Comparison of ENCODE assay signal across 1 cellular context in the genomic region with DNA sequence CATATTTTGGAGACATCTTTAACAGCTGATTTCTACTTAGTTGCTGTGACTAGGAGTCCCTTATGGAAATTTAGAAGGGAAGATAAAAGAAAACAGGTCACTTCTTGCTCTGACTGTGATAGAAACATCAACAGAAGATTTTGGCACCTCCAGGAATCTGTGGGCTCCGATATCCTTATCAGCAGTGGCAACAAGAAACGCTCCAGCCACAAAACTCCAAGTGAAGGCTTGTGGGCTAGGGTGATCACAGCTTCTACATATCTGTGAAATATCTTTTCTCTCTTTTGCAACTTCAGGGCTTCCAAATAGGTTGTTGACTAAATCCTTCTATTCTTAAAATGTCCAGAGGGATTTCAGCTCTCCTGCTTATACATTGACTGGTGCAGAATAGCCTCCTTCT.
A peak's percentile ranks its signal among the peaks of the same experiment; 100 is the strongest.
TF ChIP-seq lines count a peak whose summit lies in the region.

No MANE protein-coding gene starts in this region.

TF ChIP-seq in K562, 482 proteins besides CTCF, POLR2A, EP300 and RAD21 (continued from another document):
- TF ChIP-seq, protein P1, sequence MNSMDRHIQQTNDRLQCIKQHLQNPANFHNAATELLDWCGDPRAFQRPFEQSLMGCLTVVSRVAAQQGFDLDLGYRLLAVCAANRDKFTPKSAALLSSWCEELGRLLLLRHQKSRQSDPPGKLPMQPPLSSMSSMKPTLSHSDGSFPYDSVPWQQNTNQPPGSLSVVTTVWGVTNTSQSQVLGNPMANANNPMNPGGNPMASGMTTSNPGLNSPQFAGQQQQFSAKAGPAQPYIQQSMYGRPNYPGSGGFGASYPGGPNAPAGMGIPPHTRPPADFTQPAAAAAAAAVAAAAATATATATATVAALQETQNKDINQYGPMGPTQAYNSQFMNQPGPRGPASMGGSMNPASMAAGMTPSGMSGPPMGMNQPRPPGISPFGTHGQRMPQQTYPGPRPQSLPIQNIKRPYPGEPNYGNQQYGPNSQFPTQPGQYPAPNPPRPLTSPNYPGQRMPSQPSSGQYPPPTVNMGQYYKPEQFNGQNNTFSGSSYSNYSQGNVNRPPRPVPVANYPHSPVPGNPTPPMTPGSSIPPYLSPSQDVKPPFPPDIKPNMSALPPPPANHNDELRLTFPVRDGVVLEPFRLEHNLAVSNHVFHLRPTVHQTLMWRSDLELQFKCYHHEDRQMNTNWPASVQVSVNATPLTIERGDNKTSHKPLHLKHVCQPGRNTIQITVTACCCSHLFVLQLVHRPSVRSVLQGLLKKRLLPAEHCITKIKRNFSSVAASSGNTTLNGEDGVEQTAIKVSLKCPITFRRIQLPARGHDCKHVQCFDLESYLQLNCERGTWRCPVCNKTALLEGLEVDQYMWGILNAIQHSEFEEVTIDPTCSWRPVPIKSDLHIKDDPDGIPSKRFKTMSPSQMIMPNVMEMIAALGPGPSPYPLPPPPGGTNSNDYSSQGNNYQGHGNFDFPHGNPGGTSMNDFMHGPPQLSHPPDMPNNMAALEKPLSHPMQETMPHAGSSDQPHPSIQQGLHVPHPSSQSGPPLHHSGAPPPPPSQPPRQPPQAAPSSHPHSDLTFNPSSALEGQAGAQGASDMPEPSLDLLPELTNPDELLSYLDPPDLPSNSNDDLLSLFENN (IDR thresholded peaks at IDR 0.05; ENCODE audit: low read depth in 2 of 2, low read length in 2 of 2): 0 out of 4 replicates have a peak, but pooled peaks of 1 of the 2 experiments have one; percentile 30
- TF ChIP-seq MEF2D (tag; conservative IDR thresholded peaks at IDR 0.05; ENCODE audit: low read depth) (no peak), TCF3 (CRISPR knock-in tag; IDR thresholded peaks at IDR 0.05) (peak; percentile 75), HNRNPL (IDR thresholded peaks at IDR 0.05; ENCODE audit: low read depth, low read length) (no peak), ARID1B (IDR thresholded peaks at IDR 0.05) (peak; percentile 87), PML (IDR thresholded peaks at IDR 0.05; ENCODE audit: low read length) (peak; percentile 76), DPF2 (IDR thresholded peaks at IDR 0.05) (0 out of 2 replicates have a peak, but pooled peaks have one; percentile 59), SAFB (IDR thresholded peaks at IDR 0.05; ENCODE audit: borderline replicate concordance, low read depth, low read length) (no peak), SMARCA4 (IDR thresholded peaks at IDR 0.05) (0 out of 2 replicates have a peak, but pooled peaks have one; percentile 63), KLF16 (IDR thresholded peaks at IDR 0.05) (peak; percentile 69; the same call in 1 of the 2 replicates), RCOR1 (IDR thresholded peaks at IDR 0.05; ENCODE audit: borderline replicate concordance in 1 of 2, low read depth in 2 of 2, low read length in 2 of 2) (peak in 1 of 2 experiments; percentile 57; a peak in 1 of 4 replicates), CCNT2 (IDR thresholded peaks at IDR 0.05; ENCODE audit: borderline replicate concordance, extremely low read depth, insufficient read length, low read depth, low read length) (peak; percentile 77), ZNF217 (CRISPR knock-in tag; IDR thresholded peaks at IDR 0.05) (no peak), TAL1 (IDR thresholded peaks at IDR 0.05) (peak; percentile 89), SOX6 (IDR thresholded peaks at IDR 0.05) (peak; percentile 62), POLR2AphosphoS5 (IDR thresholded peaks at IDR 0.05; ENCODE audit: control insufficient read depth, insufficient read depth, low read depth, low read length) (peak; percentile 70), KDM1A (IDR thresholded peaks at IDR 0.05) (peak; percentile 55; a peak in 2 of 4 replicates), U2AF1 (optimal IDR thresholded peaks at IDR 0.05; ENCODE audit: low read depth, low read length) (no peak), PCBP2 (IDR thresholded peaks at IDR 0.05; ENCODE audit: low read depth, low read length, poor library complexity, severe bottlenecking) (no peak), DACH1 (IDR thresholded peaks at IDR 0.05; ENCODE audit: partially characterized antibody) (peak; percentile 34), NFIC (IDR thresholded peaks at IDR 0.05) (peak; percentile 64), ZNF282 (CRISPR knock-in tag; IDR thresholded peaks at IDR 0.05) (no peak), TEAD4 (IDR thresholded peaks at IDR 0.05; ENCODE audit: low read length) (peak; percentile 91), TEAD4 (CRISPR knock-in tag; IDR thresholded peaks at IDR 0.05; ENCODE audit: borderline replicate concordance) (no peak), ADNP (tag; IDR thresholded peaks at IDR 0.05) (peak; percentile 50; the same call in 1 of the 2 replicates)
- TF ChIP-seq, protein P2, sequence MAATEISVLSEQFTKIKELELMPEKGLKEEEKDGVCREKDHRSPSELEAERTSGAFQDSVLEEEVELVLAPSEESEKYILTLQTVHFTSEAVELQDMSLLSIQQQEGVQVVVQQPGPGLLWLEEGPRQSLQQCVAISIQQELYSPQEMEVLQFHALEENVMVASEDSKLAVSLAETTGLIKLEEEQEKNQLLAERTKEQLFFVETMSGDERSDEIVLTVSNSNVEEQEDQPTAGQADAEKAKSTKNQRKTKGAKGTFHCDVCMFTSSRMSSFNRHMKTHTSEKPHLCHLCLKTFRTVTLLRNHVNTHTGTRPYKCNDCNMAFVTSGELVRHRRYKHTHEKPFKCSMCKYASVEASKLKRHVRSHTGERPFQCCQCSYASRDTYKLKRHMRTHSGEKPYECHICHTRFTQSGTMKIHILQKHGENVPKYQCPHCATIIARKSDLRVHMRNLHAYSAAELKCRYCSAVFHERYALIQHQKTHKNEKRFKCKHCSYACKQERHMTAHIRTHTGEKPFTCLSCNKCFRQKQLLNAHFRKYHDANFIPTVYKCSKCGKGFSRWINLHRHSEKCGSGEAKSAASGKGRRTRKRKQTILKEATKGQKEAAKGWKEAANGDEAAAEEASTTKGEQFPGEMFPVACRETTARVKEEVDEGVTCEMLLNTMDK (IDR thresholded peaks at IDR 0.05; ENCODE audit: borderline replicate concordance, insufficient read depth, low read depth, low read length, poor library complexity, severe bottlenecking): no peak
